Comparison of ENCODE assay signal across 1 cellular context in the genomic region with DNA sequence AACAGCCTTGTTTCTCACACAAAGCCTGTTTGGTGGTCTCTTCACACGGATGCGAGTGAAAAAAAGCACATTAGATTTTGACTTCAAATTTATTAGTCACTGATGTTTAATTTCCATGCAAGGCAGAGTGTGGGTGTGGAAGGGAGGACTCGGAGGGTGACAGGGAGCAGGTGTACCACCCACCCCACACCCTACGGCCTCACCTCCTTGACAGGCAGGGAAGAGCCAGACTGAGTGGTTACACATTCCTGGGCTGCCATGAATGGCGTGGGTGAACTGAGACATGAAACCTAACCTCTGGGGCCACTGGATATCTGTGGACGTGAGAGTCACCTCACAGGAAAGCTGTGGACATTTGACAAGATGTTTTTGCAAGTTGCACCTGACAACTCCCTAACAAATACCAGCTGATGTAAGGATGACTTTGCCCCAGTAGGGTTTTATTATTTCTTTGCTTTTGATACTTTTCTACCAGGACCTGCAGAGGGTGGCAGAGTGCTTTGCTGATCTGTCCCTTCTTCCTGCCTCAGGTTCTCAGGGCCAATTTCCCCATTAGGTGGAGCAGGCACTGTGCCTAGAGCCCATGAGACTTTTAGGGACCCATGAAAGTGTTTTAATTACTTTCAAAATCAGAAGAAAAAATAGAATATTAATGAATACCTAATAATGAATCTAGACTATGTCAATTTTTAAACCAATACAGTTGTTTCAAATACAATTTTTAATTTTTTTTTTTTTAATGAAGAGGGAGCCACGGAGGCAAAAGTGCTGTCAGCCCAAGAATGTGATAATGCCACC.
TF ChIP-seq lines count a peak whose summit lies in the region.

No MANE protein-coding gene starts in this region.

TF ChIP-seq in IMR-90, 13 proteins besides CTCF, POLR2A, EP300 and RAD21:
- TF ChIP-seq, protein P1, sequence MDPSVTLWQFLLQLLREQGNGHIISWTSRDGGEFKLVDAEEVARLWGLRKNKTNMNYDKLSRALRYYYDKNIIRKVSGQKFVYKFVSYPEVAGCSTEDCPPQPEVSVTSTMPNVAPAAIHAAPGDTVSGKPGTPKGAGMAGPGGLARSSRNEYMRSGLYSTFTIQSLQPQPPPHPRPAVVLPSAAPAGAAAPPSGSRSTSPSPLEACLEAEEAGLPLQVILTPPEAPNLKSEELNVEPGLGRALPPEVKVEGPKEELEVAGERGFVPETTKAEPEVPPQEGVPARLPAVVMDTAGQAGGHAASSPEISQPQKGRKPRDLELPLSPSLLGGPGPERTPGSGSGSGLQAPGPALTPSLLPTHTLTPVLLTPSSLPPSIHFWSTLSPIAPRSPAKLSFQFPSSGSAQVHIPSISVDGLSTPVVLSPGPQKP (IDR thresholded peaks at IDR 0.05; ENCODE audit: borderline replicate concordance, low read depth, low read length): no peak
- peak; percentile 90 for TF ChIP-seq SMC3 (IDR thresholded peaks at IDR 0.05; ENCODE audit: low read depth, low read length)
